14 cellular contexts compared by ENCODE assay signal in the genomic region with DNA sequence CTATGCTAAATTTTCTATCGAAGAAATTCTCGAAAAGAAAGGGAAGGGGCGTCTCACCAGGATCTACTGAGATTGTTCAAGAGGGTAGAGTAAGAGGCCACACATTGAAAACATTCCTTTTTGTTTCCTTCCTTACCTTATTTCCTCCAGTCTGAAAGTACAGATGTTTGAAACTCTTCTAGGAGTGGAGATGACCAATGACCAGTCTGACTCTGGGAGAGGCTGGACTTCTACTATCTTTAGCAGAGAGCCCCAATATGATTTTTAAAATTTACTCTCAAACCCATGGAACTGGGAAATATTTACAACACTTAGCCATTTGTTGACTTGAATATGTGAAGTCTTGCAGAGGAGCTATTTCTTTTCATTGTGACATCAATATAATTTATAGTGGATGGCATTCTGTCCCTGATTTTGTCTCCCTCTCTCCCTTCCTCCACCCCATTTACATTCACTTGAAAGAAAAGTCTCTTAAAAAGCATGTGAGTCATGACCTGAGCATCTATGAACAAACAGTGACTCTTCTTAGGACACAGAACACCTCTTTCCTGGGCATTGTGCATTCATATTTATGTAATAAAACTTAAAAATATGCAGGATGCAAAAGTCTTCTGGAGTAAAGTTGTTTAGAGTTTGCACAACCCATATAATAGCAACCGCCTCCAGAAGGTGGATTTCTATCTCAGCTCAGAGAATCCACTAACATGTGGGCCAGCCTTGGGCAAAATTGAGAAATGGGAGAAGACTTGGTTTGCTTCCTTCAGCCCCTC. TPM values are rescaled to one million over a fixed set of nuclear protein-coding genes. Genes with fewer than 3 reads are reported as not detected.
DNase-seq lines count a peak whose midpoint lies in the region; ATAC-seq, FAIRE-seq and TF ChIP-seq lines count a peak whose summit lies in the region.
"Had no signal": no experiment of that assay in that cellular context is flagged by ENCODE, and none has a peak within 500 bp of the region (broad histone marks: within the 10 kb centered on the region; RNA-seq: fewer than 3 reads in every experiment).

No MANE protein-coding gene starts in this region.

- no peak for ATAC-seq in HG03135 (IDR thresholded peaks at IDR 0.05; ENCODE audit: unreplicated experiment)
- no peak for ATAC-seq in esophagus mucosa
- ATAC-seq: Panc1 had no signal

- peak overlapping the region; percentile 23 for H3K27ac ChIP-seq in brain microvascular endothelial cell
- H3K27ac ChIP-seq: VCaP had no signal

- DNase-seq in AG08395 (ENCODE audit: low spot score), result peak; percentile 60
- peak; percentile 41 for DNase-seq in HTR-8/SVneo (ENCODE audit: insufficient read length, low spot score)
- DNase-seq in brain microvascular endothelial cell, result peak; percentile 40
- DNase-seq in myocyte (ENCODE audit: low read depth), result peak; percentile 63
- no peak for DNase-seq in anterior cingulate cortex (lab: John Stamatoyannopoulos, UW)
- no peak for DNase-seq in NCI-H1105 (lab: John Stamatoyannopoulos, UW)
- DNase-seq: activated CD8-positive, alpha-beta memory T cell treated with anti-CD3 and anti-CD28 coated beads, Interleukin-2, amount 50 U/mL, for 48 hours; C1 segment of cervical spinal cord; posterior cingulate gyrus; stimulated activated CD4-positive, alpha-beta T cell treated with anti-CD3 and anti-CD28 coated beads, Interleukin-4, amount 100 ng/mL, for 4 hours had no signal

- no peaks in the 10 kb centered on the region for H3K27me3 ChIP-seq in brain microvascular endothelial cell (replicated peaks)

- no peaks in the 10 kb centered on the region for H3K36me3 ChIP-seq in brain microvascular endothelial cell (replicated peaks)

- H3K4me3 ChIP-seq in brain microvascular endothelial cell (ENCODE audit: low read depth, low read length), result no peak overlapping the region

- TF ChIP-seq CTCF in brain microvascular endothelial cell (IDR thresholded peaks at IDR 0.05; ENCODE audit: low read depth, low read length, missing control alignments), result no peak

- in situ Hi-C loops in brain microvascular endothelial cell (cut with HindIII; ENCODE audit: low pct_ligation_motif_present, low sequenced_read_pairs), result no loop called here

- FAIRE-seq in HTR-8/SVneo (lab: Jason Lieb, UNC), result no peak

RNA-seq across cellular contexts. Expression of a gene that starts 31.2 kb away (rescaled TPM):
- total RNA-seq in myocyte (1.3 and 3.1 TPM in 2 replicates), esophagus mucosa (not detected)
- 2.2 TPM for polyA plus RNA-seq in myocyte (2012)

Comparison
In these comparisons a context has a peak if more than half of its experiments do, and no peak if none do; other contexts are left out.
1. DNase-seq: peak in AG08395 (single experiment), HTR-8/SVneo (single experiment), brain microvascular endothelial cell (single experiment) and myocyte (single experiment); none in anterior cingulate cortex (0 of 58) and NCI-H1105 (single experiment).